ENCODE assay signal across 19 cellular contexts in the genomic region with DNA sequence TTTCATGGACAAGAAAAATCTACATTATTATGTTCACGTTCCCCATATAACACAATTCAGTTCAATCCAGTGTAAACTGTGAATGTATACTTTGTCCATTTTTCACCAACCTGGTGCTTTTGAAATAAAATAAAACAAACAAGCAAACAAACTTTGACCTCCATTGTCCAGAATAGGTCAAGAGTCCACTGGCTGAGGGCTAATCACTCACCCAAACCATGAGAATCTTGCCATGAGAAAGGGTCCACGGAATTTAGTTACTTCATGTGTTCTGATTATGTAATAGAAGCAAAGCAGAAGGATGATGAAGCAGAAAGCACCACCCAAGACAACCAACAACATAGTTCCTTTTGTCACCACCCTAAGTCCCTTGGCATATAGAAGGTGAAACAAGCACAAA. TPM values are rescaled to one million over a fixed set of nuclear protein-coding genes. Genes with fewer than 3 reads are reported as not detected.
DNase-seq lines count a peak whose midpoint lies in the region; ATAC-seq and TF ChIP-seq lines count a peak whose summit lies in the region.
"Had no signal": no experiment of that assay in that cellular context is flagged by ENCODE, and none has a peak within 500 bp of the region (broad histone marks: within the 10 kb centered on the region; RNA-seq: fewer than 3 reads in every experiment).

No MANE protein-coding gene starts in this region.

- H3K36me3 Mint-ChIP-seq in activated CD4-positive, alpha-beta T cell treated with anti-CD3 and anti-CD28 coated beads for 36 hours (ENCODE audit: low read depth): peaks cover 39% of the 10 kb centered on the region
- peaks cover 12% of the 10 kb centered on the region for H3K36me3 Mint-ChIP-seq in WTC11

- no peaks in the 10 kb centered on the region for H3K79me1 ChIP-seq in neuronal stem cell (ENCODE audit: low read depth, low read length)

- H2BK120ac ChIP-seq in neuronal stem cell (ENCODE audit: low read depth, low read length): no peak overlapping the region

- H3K27me3 ChIP-seq in HL-60 (ENCODE audit: insufficient read depth, poor library complexity, severe bottlenecking): no peaks in the 10 kb centered on the region
- no peaks in the 10 kb centered on the region for H3K27me3 ChIP-seq in neutrophil
- H3K27me3 ChIP-seq in neuronal stem cell (ENCODE audit: control insufficient read depth in 3 of 3, insufficient read depth in 3 of 3, low read depth in 1 of 3, low read length in 3 of 3): no peaks in the 10 kb centered on the region
- H3K27me3 ChIP-seq: SJSA1 had no signal

- no peak overlapping the region for H3K18ac ChIP-seq in neuronal stem cell (ENCODE audit: low read length)

- H3K14ac ChIP-seq in neuronal stem cell (ENCODE audit: low read length): no peak overlapping the region

- POLR2A ChIA-PET in activated CD4-positive, alpha-beta T cell treated with anti-CD3 and anti-CD28 coated beads for 36 hours (lab: Charles Lee): no interaction called here
- POLR2A ChIA-PET in WTC11 (lab: Charles Lee): no interaction called here

- WGBS in neuronal stem cell (ENCODE audit: extremely low coverage in 2 of 2, insufficient read length in 2 of 2, insufficient replicate concordance in 1 of 2), 2 donors: no CpG with 5 or more reads among the region's 2 CpGs

- H3K23ac ChIP-seq in neuronal stem cell (ENCODE audit: low read depth, low read length, poor library complexity): no peak overlapping the region

- H3K4me1 ChIP-seq in neutrophil (ENCODE audit: control insufficient read depth in 1 of 2, insufficient read depth in 1 of 2, low read depth in 1 of 2, low read length in 1 of 2): peaks cover 38 to 42% of the 10 kb centered on the region in 2 experiments
- H3K4me1 ChIP-seq in neuronal stem cell (ENCODE audit: control insufficient read depth in 2 of 2, insufficient read depth in 1 of 2, low read depth in 1 of 2, low read length in 2 of 2): no peaks in the 10 kb centered on the region
- H3K4me1 ChIP-seq: SJSA1 had no signal

- H3K27ac Mint-ChIP-seq in activated CD4-positive, alpha-beta T cell treated with anti-CD3 and anti-CD28 coated beads for 36 hours: peak overlapping the region; percentile 2
- H3K27ac Mint-ChIP-seq in WTC11: no peak overlapping the region

- CTCF ChIA-PET in activated CD4-positive, alpha-beta T cell treated with anti-CD3 and anti-CD28 coated beads for 36 hours (lab: Charles Lee): interaction anchor here (0.6 to 6.5 kb wide), 4 partner anchors 23 to 402 kb away, joined by 3 to 261 read pairs (median 5); partner anchors contain the start of genes DIAPH1, HDAC3 and RELL2
- CTCF ChIA-PET in WTC11 (lab: Charles Lee): interaction anchor here (1.2 to 2.2 kb wide), 3 partner anchors 29 to 61 kb away, joined by 3 to 13 read pairs (median 4); partner anchors contain the start of genes DIAPH1 and FCHSD1

- no peak overlapping the region for H2BK15ac ChIP-seq in neuronal stem cell (ENCODE audit: low read length)

- no peak overlapping the region for H2BK5ac ChIP-seq in neuronal stem cell (ENCODE audit: low read length)

- no peak overlapping the region for H4K8ac ChIP-seq in neuronal stem cell (ENCODE audit: low read depth, low read length)

- no peak overlapping the region for H2BK12ac ChIP-seq in neuronal stem cell (ENCODE audit: low read length)

- H4K91ac ChIP-seq in neuronal stem cell (ENCODE audit: low read depth, low read length, poor library complexity): no peak overlapping the region

- TF ChIP-seq CTCF in HL-60 (IDR thresholded peaks at IDR 0.05; ENCODE audit: insufficient read depth, low read length) (no peak), WTC11 (IDR thresholded peaks at IDR 0.05) (no peak), neutrophil (IDR thresholded peaks at IDR 0.05) (no peak)

- H3K9me3 Mint-ChIP-seq in activated CD4-positive, alpha-beta T cell treated with anti-CD3 and anti-CD28 coated beads for 36 hours (ENCODE audit: low read depth): no peaks in the 10 kb centered on the region
- no peaks in the 10 kb centered on the region for H3K9me3 Mint-ChIP-seq in WTC11

- H3K4me3 ChIP-seq in HL-60 (replicated peaks; ENCODE audit: insufficient read depth, low read length) (no peak overlapping the region), neutrophil (ENCODE audit: low read depth in 1 of 2, low read length in 1 of 2) (peak overlapping the region; percentile 14 to 29), neuronal stem cell (ENCODE audit: low read length in 2 of 2) (no peak overlapping the region)
- H3K4me3 ChIP-seq: A549, GM23248, SJSA1 had no signal

- no peak for ATAC-seq in activated CD4-positive, alpha-beta T cell treated with anti-CD3 and anti-CD28 coated beads for 36 hours
- no peak for ATAC-seq in WTC11
- ATAC-seq in HG03457 (IDR thresholded peaks at IDR 0.05; ENCODE audit: unreplicated experiment): no peak
- ATAC-seq: A549, HCT116 had no signal

- H3K9ac ChIP-seq in neuronal stem cell (ENCODE audit: low read depth, low read length, poor library complexity): no peak overlapping the region
- H3K9ac ChIP-seq: GM23248 had no signal

- peaks cover 30% of the 10 kb centered on the region for H3K36me3 ChIP-seq in neutrophil
- H3K36me3 ChIP-seq in neuronal stem cell (replicated peaks in 1 of 2; ENCODE audit: control insufficient read depth in 2 of 2, insufficient read depth in 2 of 2, low read length in 2 of 2): peaks cover 6 to 44% of the 10 kb centered on the region in 2 donors

- H3K27ac ChIP-seq in HL-60 (replicated peaks) (peak overlapping the region; percentile 41), neutrophil (peak overlapping the region; percentile 88), neuronal stem cell (replicated peaks; ENCODE audit: low read length) (no peak overlapping the region)
- H3K27ac ChIP-seq: A549, C4-2B, GM23248, SJSA1 had no signal

- H2AFZ ChIP-seq in neuronal stem cell (ENCODE audit: low read length): no peak overlapping the region
- H2AFZ ChIP-seq: GM23248 had no signal

- H2AK5ac ChIP-seq in neuronal stem cell (ENCODE audit: low read depth, low read length): no peak overlapping the region

- intact Hi-C loops in activated CD4-positive, alpha-beta T cell treated with anti-CD3 and anti-CD28 coated beads for 36 hours (cut with DNase I, micrococcal nuclease): no loop called here

- H3K9me3 ChIP-seq in neutrophil: no peaks in the 10 kb centered on the region
- no peaks in the 10 kb centered on the region for H3K9me3 ChIP-seq in neuronal stem cell (replicated peaks in 1 of 2; ENCODE audit: control insufficient read depth in 2 of 2, insufficient read depth in 1 of 2, low read depth in 1 of 2, low read length in 2 of 2)
- H3K9me3 ChIP-seq: A549, SJSA1 had no signal

- DNase-seq in activated CD4-positive, alpha-beta T cell treated with anti-CD3 and anti-CD28 coated beads for 36 hours: no peak
- no peak for DNase-seq in activated CD4-positive, alpha-beta T cell treated with anti-CD3 and anti-CD28 coated beads for 48 hours
- DNase-seq in HL-60 (ENCODE audit: low read depth in 1 of 2, low spot score in 1 of 2) (peak; percentile 50 to 52), WTC11 (ENCODE audit: low spot score) (no peak), UCSD-AML1 (lab: John Stamatoyannopoulos, UW; ENCODE audit: unreplicated experiment) (no peak), neuronal stem cell (ENCODE audit: low spot score) (no peak)
- DNase-seq: Calu3, DMS79 treated with DMSO at 0.1 percent for 48 hours, GM23248, NCI-H1092, NCI-H2107, NCI-H446 treated with DMSO at 0.1 percent for 48 hours, NCI-H748 treated with DMSO at 0.1 percent for 48 hours had no signal

- peaks cover 37% of the 10 kb centered on the region for H3K4me1 Mint-ChIP-seq in activated CD4-positive, alpha-beta T cell treated with anti-CD3 and anti-CD28 coated beads for 36 hours
- no peaks in the 10 kb centered on the region for H3K4me1 Mint-ChIP-seq in WTC11

- no peak overlapping the region for H3K4me2 ChIP-seq in neuronal stem cell (ENCODE audit: insufficient read depth, low read length, poor library complexity, severe bottlenecking)
- H3K4me2 ChIP-seq: A549 had no signal

- H3K27me3 Mint-ChIP-seq in activated CD4-positive, alpha-beta T cell treated with anti-CD3 and anti-CD28 coated beads for 36 hours: no peaks in the 10 kb centered on the region
- H3K27me3 Mint-ChIP-seq in WTC11 (ENCODE audit: low read depth): no peaks in the 10 kb centered on the region

- H3K4me3 Mint-ChIP-seq in activated CD4-positive, alpha-beta T cell treated with anti-CD3 and anti-CD28 coated beads for 36 hours: no peak overlapping the region
- H3K4me3 Mint-ChIP-seq in WTC11: no peak overlapping the region

- H3K4ac ChIP-seq in neuronal stem cell (ENCODE audit: low read length): no peak overlapping the region

TF ChIP-seq in WTC11, 78 proteins besides CTCF, POLR2A, EP300 and RAD21:
- TF ChIP-seq GABPB1 (CRISPR knock-in tag; IDR thresholded peaks at IDR 0.05) (0 out of 2 replicates have a peak, but pooled peaks have one; percentile 31), NFATC4 (CRISPR knock-in tag; IDR thresholded peaks at IDR 0.05) (no peak), NFYB (CRISPR knock-in tag; conservative IDR thresholded peaks at IDR 0.05; ENCODE audit: low read depth) (no peak), NFE2L1 (CRISPR knock-in tag; IDR thresholded peaks at IDR 0.05) (no peak)

RNA-seq across cellular contexts. Expression of gene DIAPH1, which starts 28.7 kb away (rescaled TPM):
- 100 to 1,000 TPM; 185 to 212 TPM for total RNA-seq in activated CD4-positive, alpha-beta T cell treated with anti-CD3 and anti-CD28 coated beads for 36 hours
- total RNA-seq in WTC11 (2021): 90.9 to 109 TPM (median 96.0 TPM) in 3 replicates
- polyA plus RNA-seq in neuronal stem cell (2013, experiment 1 of 2): 34.7 TPM
- 34.1 TPM for polyA plus RNA-seq in neuronal stem cell (2013, experiment 2 of 2)

RNA-seq across cellular contexts. Expression of gene HDAC3, which starts 46.5 kb away (rescaled TPM):
- total RNA-seq in activated CD4-positive, alpha-beta T cell treated with anti-CD3 and anti-CD28 coated beads for 36 hours: 10 to 100 TPM; 85.9 to 88.6 TPM
- 84.7 to 96.2 TPM (median 94.5 TPM) in 3 replicates for total RNA-seq in WTC11 (2021)
- 61.4 TPM for polyA plus RNA-seq in neuronal stem cell (2013, experiment 1 of 2)
- polyA plus RNA-seq in neuronal stem cell (2013, experiment 2 of 2): 61.9 TPM

RNA-seq across cellular contexts. Expression of gene RELL2, which starts 46.7 kb away (rescaled TPM):
- total RNA-seq in activated CD4-positive, alpha-beta T cell treated with anti-CD3 and anti-CD28 coated beads for 36 hours: 10 to 100 TPM; 24.3 to 27.8 TPM
- total RNA-seq in WTC11 (2021): 19.3 to 23.8 TPM (median 21.4 TPM) in 3 replicates
- 2.6 TPM for polyA plus RNA-seq in neuronal stem cell (2013, experiment 1 of 2)
- polyA plus RNA-seq in neuronal stem cell (2013, experiment 2 of 2): 2.5 TPM

Comparison
In these comparisons a context has a peak if more than half of its experiments do, and no peak if none do; other contexts are left out.
1. DNase-seq: peak in HL-60 (2 of 2); none in activated CD4-positive, alpha-beta T cell treated with anti-CD3 and anti-CD28 coated beads for 36 hours (single experiment), activated CD4-positive, alpha-beta T cell treated with anti-CD3 and anti-CD28 coated beads for 48 hours (single experiment), WTC11 (single experiment), UCSD-AML1 (single experiment) and neuronal stem cell (single experiment).
2. H3K4me3 ChIP-seq: peak in neutrophil (2 of 2); none in HL-60 (single experiment) and neuronal stem cell (0 of 2).